In genomic region chr5:80620206-80620605, GRCh38 we compare ENCODE assay signal across 22 cellular contexts. TPM values are rescaled to one million over a fixed set of nuclear protein-coding genes. Genes with fewer than 3 reads are reported as not detected.
DNase-seq lines count a peak whose midpoint lies in the region; ATAC-seq and TF ChIP-seq lines count a peak whose summit lies in the region.
"Had no signal": no experiment of that assay in that cellular context is flagged by ENCODE, and none has a peak within 500 bp of the region (broad histone marks: within the 10 kb centered on the region; RNA-seq: fewer than 3 reads in every experiment).

No MANE protein-coding gene starts in this region.

- no peaks in the 10 kb centered on the region for H3K9me3 Mint-ChIP-seq in HFFc6
- H3K9me3 Mint-ChIP-seq: natural killer cell treated with Interleukin-12 subunit alpha and Interleukin-12 subunit beta and Interleukin-15 and Interleukin-18, amount 100 ng/mL, for 72 hours had no signal

- peaks cover 9% of the 10 kb centered on the region for H3K4me1 Mint-ChIP-seq in HFFc6 (ENCODE audit: low read depth)

- TF ChIP-seq CTCF in HFFc6 (IDR thresholded peaks at IDR 0.05) (no peak), upper lobe of right lung (IDR thresholded peaks at IDR 0.05) (no peak)

- peak; percentile 15 for DNase-seq in HFFc6
- DNase-seq in SJSA1 (ENCODE audit: low read depth in 1 of 2, low spot score in 2 of 2), result peak in 1 of 2 experiments; percentile 25
- DNase-seq in islet precursor cell, result peak; percentile 70
- no peak for DNase-seq in upper lobe of right lung
- no peak for DNase-seq in left colon
- DNase-seq: activated CD4-positive, alpha-beta T cell treated with anti-CD3 and anti-CD28 coated beads for 48 hours; activated CD8-positive, alpha-beta memory T cell treated with anti-CD3 and anti-CD28 coated beads, Interleukin-2, amount 50 U/mL, for 4 hours; activated gamma-delta T cell; anterior cingulate cortex; DND-41; foreskin melanocyte; MM.1S; NCI-H2107; PC-9; stimulated activated naive CD4-positive, alpha-beta T cell had no signal

- no peak overlapping the region for H3K27ac Mint-ChIP-seq in HFFc6
- H3K27ac Mint-ChIP-seq: natural killer cell treated with Interleukin-12 subunit alpha and Interleukin-12 subunit beta and Interleukin-15 and Interleukin-18, amount 100 ng/mL, for 72 hours had no signal

- H3K4me1 ChIP-seq in SJSA1 (replicated peaks) (peaks cover 10% of the 10 kb centered on the region), upper lobe of right lung (no peaks in the 10 kb centered on the region)
- H3K4me1 ChIP-seq: prostate gland had no signal

- no peaks in the 10 kb centered on the region for H3K36me3 Mint-ChIP-seq in HFFc6 (ENCODE audit: low read depth)

- intact Hi-C loops in upper lobe of right lung (cut with DNase I), result no loop called here
- intact Hi-C loops in left colon (cut with DNase I, micrococcal nuclease), result no loop called here

- no peaks in the 10 kb centered on the region for H3K27me3 Mint-ChIP-seq in HFFc6 (ENCODE audit: insufficient read depth)
- H3K27me3 Mint-ChIP-seq: natural killer cell treated with Interleukin-12 subunit alpha and Interleukin-12 subunit beta and Interleukin-15 and Interleukin-18, amount 100 ng/mL, for 72 hours had no signal

- H3K36me3 ChIP-seq in SJSA1 (no peaks in the 10 kb centered on the region), upper lobe of right lung (no peaks in the 10 kb centered on the region)
- H3K36me3 ChIP-seq: prostate gland had no signal

- ATAC-seq in upper lobe of right lung (peak; percentile 85), left colon (no peak), HG03097 (IDR thresholded peaks at IDR 0.05; ENCODE audit: low FRiP score, unreplicated experiment) (no peak), GM21381 (IDR thresholded peaks at IDR 0.05; ENCODE audit: unreplicated experiment) (no peak)
- ATAC-seq: natural killer cell treated with Interleukin-12 subunit alpha and Interleukin-12 subunit beta and Interleukin-15 and Interleukin-18, amount 100 ng/mL, for 72 hours had no signal

- H3K27ac ChIP-seq in SJSA1 (peak overlapping the region; percentile 26; the same call in 1 of the 2 replicates), upper lobe of right lung (no peak overlapping the region)
- H3K27ac ChIP-seq: PC-9, prostate gland, tibial nerve had no signal

- H3K27me3 ChIP-seq in SJSA1 (replicated peaks), result no peaks in the 10 kb centered on the region
- H3K27me3 ChIP-seq in upper lobe of right lung, result no peaks in the 10 kb centered on the region
- H3K27me3 ChIP-seq: tibial nerve had no signal

- no peak overlapping the region for H3K4me3 Mint-ChIP-seq in HFFc6
- H3K4me3 Mint-ChIP-seq: CD14-positive monocyte; natural killer cell treated with Interleukin-12 subunit alpha and Interleukin-12 subunit beta and Interleukin-15 and Interleukin-18, amount 100 ng/mL, for 72 hours had no signal

- no peak overlapping the region for H3K4me3 ChIP-seq in SJSA1
- no peak overlapping the region for H3K4me3 ChIP-seq in upper lobe of right lung
- H3K4me3 ChIP-seq: PC-9, prostate gland, tibial nerve had no signal

- H3K9me3 ChIP-seq in SJSA1 (replicated peaks) (no peaks in the 10 kb centered on the region; the same call in 1 of the 2 replicates), upper lobe of right lung (no peaks in the 10 kb centered on the region)
- H3K9me3 ChIP-seq: prostate gland, tibial nerve had no signal

RNA-seq across cellular contexts. Expression of gene MSH3, which starts 34.2 kb away (rescaled TPM):
- 10 to 100 TPM; 13.6 to 14.9 (median 14.3) TPM for total RNA-seq in HFFc6 (2021; fragmentation: NEBNext Ultra II Directional; extraction: Animal tissue kit (Norgen Biotek cat#: 25700))
- 7.7 and 12.9 TPM in 2 replicates for total RNA-seq in SJSA1 (2014; rRNA removed; shearing (Covaris generic))
- 13.7 TPM for total RNA-seq in upper lobe of right lung
- 10 to 100 TPM; 16.2 to 18.6 TPM for total RNA-seq in left colon

RNA-seq across cellular contexts. Expression of gene DHFR, which starts 34.6 kb away (rescaled TPM):
- 10 to 100 TPM; 22.8 to 45.3 (median 38.6) TPM for total RNA-seq in HFFc6 (2021; fragmentation: NEBNext Ultra II Directional; extraction: Animal tissue kit (Norgen Biotek cat#: 25700))
- total RNA-seq in SJSA1 (2014; rRNA removed; shearing (Covaris generic)), result 145 and 147 TPM in 2 replicates
- total RNA-seq in upper lobe of right lung (9.0 TPM), left colon (10 to 100 TPM; 16.8 to 29.2 TPM)

RNA-seq across cellular contexts. Expression of gene ANKRD34B, which starts 50.1 kb away (rescaled TPM):
- not detected for total RNA-seq in HFFc6 (2021; fragmentation: NEBNext Ultra II Directional; extraction: Animal tissue kit (Norgen Biotek cat#: 25700))
- not detected in 2 replicates for total RNA-seq in SJSA1 (2014; rRNA removed; shearing (Covaris generic))
- total RNA-seq in upper lobe of right lung (0.35 TPM), left colon (not detected)
- total RNA-seq: lung microvascular endothelial cell; natural killer cell treated with Interleukin-12 subunit alpha and Interleukin-12 subunit beta and Interleukin-15 and Interleukin-18, amount 100 ng/mL, for 72 hours; tibial nerve had no signal

Comparison
In these comparisons a context has a peak if more than half of its experiments do, and no peak if none do; other contexts are left out.
1. DNase-seq: peak in HFFc6 (single experiment) and islet precursor cell (single experiment); none in upper lobe of right lung (single experiment) and left colon (0 of 2).